In the genomic region with DNA sequence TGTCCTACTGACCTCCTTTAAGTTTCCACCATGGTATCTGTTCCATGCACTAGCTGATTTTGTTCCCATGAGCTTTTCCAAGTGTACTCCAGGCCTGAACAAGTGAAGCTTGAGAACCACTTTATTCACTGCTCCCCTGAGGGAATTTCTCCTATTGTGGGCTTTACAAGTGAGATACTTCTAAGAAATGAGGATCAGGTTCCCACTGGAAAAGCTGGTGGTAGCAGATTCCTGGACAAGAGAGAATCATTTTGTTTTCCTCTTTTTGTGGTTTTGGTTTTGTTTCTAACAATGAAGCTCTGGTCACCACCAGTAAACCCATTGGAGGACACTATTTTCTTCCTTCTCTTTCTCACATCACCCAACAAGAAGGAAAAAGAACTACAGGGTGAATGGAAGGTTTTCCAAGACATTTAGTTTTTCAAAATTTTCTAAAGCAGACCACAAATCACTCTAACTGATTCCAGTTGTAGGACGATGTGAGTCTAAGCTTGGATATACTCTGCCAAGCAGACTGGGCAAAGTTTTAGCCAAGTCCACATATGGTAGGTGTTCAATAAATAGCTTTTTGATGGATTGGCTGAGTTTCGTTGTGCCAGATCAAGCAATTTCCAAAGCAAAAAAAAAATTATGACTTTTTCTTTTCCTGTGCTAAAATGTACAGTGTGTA, we compare ENCODE assay signal across 18 cellular contexts.
"Had no signal": no experiment of that assay in that cellular context is flagged by ENCODE, and none has a peak within 500 bp of the region (broad histone marks: within the 10 kb centered on the region; RNA-seq: fewer than 3 reads in every experiment).

No MANE protein-coding gene starts in this region.

- H3K4me3 ChIP-seq: colonic mucosa, lower lobe of right lung, pancreas, tibial nerve, uterus had no signal

- H3K27me3 ChIP-seq: colonic mucosa, pancreas, tibial nerve, uterus had no signal

- H3K27ac ChIP-seq: colonic mucosa, lower lobe of right lung, pancreas, tibial nerve, uterus had no signal

- FAIRE-seq: islet of Langerhans, pancreas had no signal

- H3K36me3 ChIP-seq: colonic mucosa, lower lobe of right lung, pancreas, tibial nerve, uterus had no signal

- H3K4me1 ChIP-seq: colonic mucosa, lower lobe of right lung, tibial nerve, uterus had no signal

- ATAC-seq: activated naive CD8-positive, alpha-beta T cell treated with anti-CD3 and anti-CD28 coated beads, Interleukin-2, amount 50 U/mL, for 24 hours; left colon; lower lobe of right lung; pancreas; stimulated activated effector memory CD8-positive, alpha-beta T cell treated with anti-CD3 and anti-CD28 coated beads, Interleukin-12 subunit alpha, Interleukin-12 subunit beta, amount 100 ng/mL, for 72 hours; T-cell had no signal

- H3K9me3 ChIP-seq: colonic mucosa, lower lobe of right lung, pancreas, tibial nerve, uterus had no signal

- DNase-seq: activated CD4-positive, alpha-beta T cell treated with anti-CD3 and anti-CD28 coated beads, Interleukin-2, amount 50 U/mL, for 4 hours; activated CD4-positive, CD25-positive, alpha-beta regulatory T cell treated with anti-CD3 and anti-CD28 coated beads, Interleukin-2, amount 50 U/mL, for 72 hours; activated naive CD4-positive, alpha-beta T cell treated with anti-CD3 and anti-CD28 coated beads for 36 hours; activated naive CD8-positive, alpha-beta T cell treated with anti-CD3 and anti-CD28 coated beads, Interleukin-2, amount 50 U/mL, for 24 hours; activated T-cell treated with anti-CD3 and anti-CD28 coated beads for 4 hours; aorta; caudate nucleus; colonic mucosa; effector CD8-positive, alpha-beta T cell; left colon; lower lobe of right lung; pancreas; T-cell; T1000; uterus had no signal
